ENCODE assay signal across 8 cellular contexts in the genomic region with DNA sequence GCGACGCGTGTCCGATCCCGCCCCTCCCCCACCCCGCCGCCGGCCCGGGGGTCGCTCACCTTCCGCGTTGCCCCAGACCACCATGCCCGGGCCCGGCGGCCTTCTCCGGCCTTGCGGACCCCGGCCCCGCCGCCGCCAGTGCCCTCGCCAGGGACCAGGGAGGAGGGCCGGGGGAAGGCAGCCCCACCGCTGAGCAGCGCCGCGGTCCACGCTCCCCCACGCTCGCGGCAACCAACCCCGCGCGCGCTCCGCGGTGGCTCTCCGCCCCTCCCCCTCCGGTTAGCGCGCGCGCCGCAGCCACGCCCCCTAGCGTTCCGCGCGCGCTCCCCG. TPM values are rescaled to one million over a fixed set of nuclear protein-coding genes. Genes with fewer than 3 reads are reported as not detected.
DNase-seq lines count a peak whose midpoint lies in the region; ATAC-seq lines count a peak whose summit lies in the region.

Gene REV1, minus strand, starts transcription at position 260 of the 330 bp plus-strand sequence. CDS start 25,042 bp downstream, outside the sequence.

- peak within 1 kb of the TSS; percentile 94 for H3K4me3 ChIP-seq in iPS-18c (ENCODE audit: insufficient read depth, low read depth, low read length)

- H3K36me3 Mint-ChIP-seq in activated T-cell treated with anti-CD3 and anti-CD28 coated beads, Interleukin-2, amount 50 U/mL, for 4 hours (ENCODE audit: insufficient read depth): peaks cover 3% of the 10 kb centered on the region
- no peaks in the 10 kb centered on the region for H3K36me3 Mint-ChIP-seq in stimulated activated memory B cell treated with anti-CD40 and anti-IgM and Interleukin-4, amounts not matched to agents 10 μg/mL and 1 μg/mL and 100 μg/mL, for 72 hours

- H3K4me1 Mint-ChIP-seq in activated T-cell treated with anti-CD3 and anti-CD28 coated beads, Interleukin-2, amount 50 U/mL, for 4 hours (ENCODE audit: low read depth): peaks cover 42% of the 10 kb centered on the region
- peaks cover 39% of the 10 kb centered on the region for H3K4me1 Mint-ChIP-seq in stimulated activated memory B cell treated with anti-CD40 and anti-IgM and Interleukin-4, amounts not matched to agents 10 μg/mL and 1 μg/mL and 100 μg/mL, for 72 hours

- peaks cover 2% of the 10 kb centered on the region for H3K27me3 Mint-ChIP-seq in activated T-cell treated with anti-CD3 and anti-CD28 coated beads, Interleukin-2, amount 50 U/mL, for 4 hours (ENCODE audit: low read depth)
- no peaks in the 10 kb centered on the region for H3K27me3 Mint-ChIP-seq in stimulated activated memory B cell treated with anti-CD40 and anti-IgM and Interleukin-4, amounts not matched to agents 10 μg/mL and 1 μg/mL and 100 μg/mL, for 72 hours

- H3K27ac ChIP-seq in angular gyrus (ENCODE audit: low read depth, low read length): peak within 1 kb of the TSS; percentile 87

- H3K9me3 Mint-ChIP-seq in activated T-cell treated with anti-CD3 and anti-CD28 coated beads, Interleukin-2, amount 50 U/mL, for 4 hours: no peaks in the 10 kb centered on the region
- no peaks in the 10 kb centered on the region for H3K9me3 Mint-ChIP-seq in stimulated activated memory B cell treated with anti-CD40 and anti-IgM and Interleukin-4, amounts not matched to agents 10 μg/mL and 1 μg/mL and 100 μg/mL, for 72 hours

- H3K4me3 Mint-ChIP-seq in activated T-cell treated with anti-CD3 and anti-CD28 coated beads, Interleukin-2, amount 50 U/mL, for 4 hours: peak within 1 kb of the TSS; percentile 94
- H3K4me3 Mint-ChIP-seq in stimulated activated memory B cell treated with anti-CD40 and anti-IgM and Interleukin-4, amounts not matched to agents 10 μg/mL and 1 μg/mL and 100 μg/mL, for 72 hours: peak within 1 kb of the TSS; percentile 98

- ATAC-seq in activated T-cell treated with anti-CD3 and anti-CD28 coated beads, Interleukin-2, amount 50 U/mL, for 4 hours: no peak
- no peak for ATAC-seq in stimulated activated memory B cell treated with anti-CD40 and anti-IgM and Interleukin-4, amounts not matched to agents 10 μg/mL and 1 μg/mL and 100 μg/mL, for 72 hours

- no peaks in the 10 kb centered on the region for H3K9me3 ChIP-seq in iPS-18c (ENCODE audit: control insufficient read depth, insufficient read depth, low read length)

- peak within 1 kb of the TSS; percentile 88 for H3K27ac Mint-ChIP-seq in stimulated activated memory B cell treated with anti-CD40 and anti-IgM and Interleukin-4, amounts not matched to agents 10 μg/mL and 1 μg/mL and 100 μg/mL, for 72 hours

- no peak for DNase-seq in activated T-cell treated with anti-CD3 and anti-CD28 coated beads, Interleukin-2, amount 50 U/mL, for 4 hours
- no peak for DNase-seq in activated T-cell treated with anti-CD3 and anti-CD28 coated beads, Interleukin-2, amount 50 U/mL, for 1 hour
- DNase-seq in stimulated activated CD4-positive, alpha-beta T cell treated with anti-CD3 and anti-CD28 coated beads, Interleukin-4, amount 100 ng/mL, for 24 hours: no peak
- no peak for DNase-seq in SHP77 (lab: John Stamatoyannopoulos, UW)
- DNase-seq in stimulated activated CD4-positive, alpha-beta T cell treated with anti-CD3 and anti-CD28 coated beads, Interleukin-4, amount 100 ng/mL, for 1 hour: no peak

RNA-seq across cellular contexts. Expression of gene REV1, which starts in this region (rescaled TPM):
- 10 to 100 TPM; 22.0 to 26.8 (median 23.1) TPM for total RNA-seq in activated T-cell treated with anti-CD3 and anti-CD28 coated beads, Interleukin-2, amount 50 U/mL, for 4 hours
